29 cellular contexts compared by ENCODE assay signal in genomic region chr9:71643330-71643729, GRCh38.
"Had no signal": no experiment of that assay in that cellular context is flagged by ENCODE, and none has a peak within 500 bp of the region (broad histone marks: within the 10 kb centered on the region; RNA-seq: fewer than 3 reads in every experiment).

No MANE protein-coding gene starts in this region.

- H3K9me3 ChIP-seq: ascending aorta, SJCRH30 had no signal

- H3K27ac ChIP-seq: ascending aorta, SJCRH30, SK-N-MC, WERI-Rb-1 had no signal

- ATAC-seq: activated CD8-positive, alpha-beta memory T cell treated with anti-CD3 and anti-CD28 coated beads, Interleukin-2, amount 10 ng/mL, durations not matched to agents 7 days and 5 days; activated T-cell treated with anti-CD3 and anti-CD28 coated beads, Interleukin-2, amount 50 U/mL, for 72 hours; activated T-helper 17 cell treated with anti-CD3 and anti-CD28 coated beads, Interleukin-2, amount 50 U/mL, for 72 hours had no signal

- H3K27me3 ChIP-seq: ascending aorta, SJCRH30 had no signal

- DNase-seq: activated CD4-positive, alpha-beta memory T cell treated with anti-CD3 and anti-CD28 coated beads, Interleukin-2, amount 10 ng/mL, durations not matched to agents 7 days and 5 days; activated CD4-positive, alpha-beta T cell treated with anti-CD3 and anti-CD28 coated beads for 1 hour; activated CD4-positive, alpha-beta T cell treated with anti-CD3 and anti-CD28 coated beads for 48 hours; activated CD4-positive, CD25-positive, alpha-beta regulatory T cell; activated CD8-positive, alpha-beta memory T cell treated with anti-CD3 and anti-CD28 coated beads for 24 hours; activated CD8-positive, alpha-beta memory T cell treated with anti-CD3 and anti-CD28 coated beads, Interleukin-2, amount 10 ng/mL, durations not matched to agents 7 days and 5 days; activated CD8-positive, alpha-beta memory T cell treated with anti-CD3 and anti-CD28 coated beads, Interleukin-2, amount 50 U/mL, for 48 hours; activated effector memory CD4-positive, alpha-beta T cell treated with anti-CD3 and anti-CD28 coated beads, Interleukin-2, amount 50 U/mL, for 16 hours; activated naive CD4-positive, alpha-beta T cell; activated naive CD4-positive, alpha-beta T cell treated with anti-CD3 and anti-CD28 coated beads, Interleukin-2, amount 50 U/mL, for 16 hours; activated naive CD8-positive, alpha-beta T cell treated with anti-CD3 and anti-CD28 coated beads for 36 hours; activated T-cell treated with anti-CD3 and anti-CD28 coated beads, Interleukin-2, amount 50 U/mL, for 72 hours; amygdala; NCI-H1105; NCI-H1417 treated with DMSO at 0.1 percent for 48 hours; NCI-H1930; NCI-H2081 treated with DMSO at 0.1 percent for 48 hours; NCI-H226; NCI-H446 treated with DMSO at 0.1 percent for 48 hours; NCI-H526; NCI-H748 treated with DMSO at 0.1 percent for 48 hours; NK-92 treated with Interleukin-12 subunit alpha and Interleukin-12 subunit beta, amount 100 ng/mL, for 24 hours; SHP77; SJCRH30; T1000; WERI-Rb-1 had no signal

- H3K36me3 ChIP-seq: ascending aorta, SJCRH30, WERI-Rb-1 had no signal

- H3K4me3 ChIP-seq: ascending aorta, SJCRH30, SK-N-MC had no signal
